11 cellular contexts compared by ENCODE assay signal in the genomic region with DNA sequence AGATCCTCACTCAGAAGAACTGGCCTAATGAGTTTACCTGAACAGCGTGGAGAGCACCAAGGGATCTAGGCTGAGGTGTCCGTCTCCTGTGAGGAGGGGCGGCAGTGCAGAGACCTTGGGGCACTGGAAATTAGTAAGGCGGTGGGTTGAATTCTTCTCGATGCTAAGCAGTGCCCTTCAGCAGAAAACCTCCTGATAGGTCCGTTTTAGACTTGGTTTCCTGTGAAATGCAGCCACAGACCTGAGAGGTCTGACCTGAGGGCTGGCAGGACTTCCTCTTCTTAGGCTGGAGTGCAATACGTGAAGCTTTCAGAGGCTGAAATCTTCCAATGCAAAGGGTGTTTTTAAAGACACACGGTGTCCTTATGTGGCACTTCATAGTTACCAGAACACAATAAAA. TPM values are rescaled to one million over a fixed set of nuclear protein-coding genes. Genes with fewer than 3 reads are reported as not detected.
DNase-seq lines count a peak whose midpoint lies in the region; ATAC-seq and TF ChIP-seq lines count a peak whose summit lies in the region.
"Had no signal": no experiment of that assay in that cellular context is flagged by ENCODE, and none has a peak within 500 bp of the region (broad histone marks: within the 10 kb centered on the region; RNA-seq: fewer than 3 reads in every experiment).

A gene with protein sequence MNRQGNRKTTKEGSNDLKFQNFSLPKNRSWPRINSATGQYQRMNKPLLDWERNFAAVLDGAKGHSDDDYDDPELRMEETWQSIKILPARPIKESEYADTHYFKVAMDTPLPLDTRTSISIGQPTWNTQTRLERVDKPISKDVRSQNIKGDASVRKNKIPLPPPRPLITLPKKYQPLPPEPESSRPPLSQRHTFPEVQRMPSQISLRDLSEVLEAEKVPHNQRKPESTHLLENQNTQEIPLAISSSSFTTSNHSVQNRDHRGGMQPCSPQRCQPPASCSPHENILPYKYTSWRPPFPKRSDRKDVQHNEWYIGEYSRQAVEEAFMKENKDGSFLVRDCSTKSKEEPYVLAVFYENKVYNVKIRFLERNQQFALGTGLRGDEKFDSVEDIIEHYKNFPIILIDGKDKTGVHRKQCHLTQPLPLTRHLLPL (minus strand): TSS at position 138 of the 400 bp plus-strand sequence. CDS start 16,899 bp downstream, outside the sequence.

- no peaks in the 10 kb centered on the region for H3K36me3 ChIP-seq in brain microvascular endothelial cell (replicated peaks)
- H3K36me3 ChIP-seq: heart left ventricle had no signal

- H3K27ac Mint-ChIP-seq in natural killer cell = peak within 1 kb of the TSS; percentile 83 to 89
- H3K27ac Mint-ChIP-seq: nephron had no signal

- H3K27ac ChIP-seq in brain microvascular endothelial cell = no peak within 1 kb of the TSS
- H3K27ac ChIP-seq: heart left ventricle had no signal

- H3K27me3 ChIP-seq in brain microvascular endothelial cell (replicated peaks) = no peaks in the 10 kb centered on the region
- H3K27me3 ChIP-seq: heart left ventricle had no signal

- H3K4me3 ChIP-seq in brain microvascular endothelial cell (ENCODE audit: low read depth, low read length) = no peak within 1 kb of the TSS
- H3K4me3 ChIP-seq: heart left ventricle had no signal

- H3K27me3 Mint-ChIP-seq in natural killer cell (ENCODE audit: low read depth in 2 of 2) = no peaks in the 10 kb centered on the region

- no peak for TF ChIP-seq CTCF in natural killer cell (IDR thresholded peaks at IDR 0.05)
- no peak for TF ChIP-seq CTCF in brain microvascular endothelial cell (IDR thresholded peaks at IDR 0.05; ENCODE audit: low read depth, low read length, missing control alignments)

- in situ Hi-C loops in GM18951 (cut with MboI; ENCODE audit: low sequenced_read_pairs, unreplicated experiment) (no loop called here), brain microvascular endothelial cell (cut with HindIII; ENCODE audit: low pct_ligation_motif_present, low sequenced_read_pairs) (no loop called here)

- ATAC-seq in GM21786 (IDR thresholded peaks at IDR 0.05; ENCODE audit: unreplicated experiment) = peak; percentile 79
- ATAC-seq in HG03439 (IDR thresholded peaks at IDR 0.05; ENCODE audit: unreplicated experiment) = peak; percentile 54
- ATAC-seq in natural killer cell = peak; percentile 41 to 90 (median 50)
- ATAC-seq: heart left ventricle, Panc1 had no signal

- H3K36me3 Mint-ChIP-seq in natural killer cell = no peaks in the 10 kb centered on the region

- no peak for DNase-seq in natural killer cell
- DNase-seq in brain microvascular endothelial cell = no peak
- no peak for DNase-seq in SW480 (ENCODE audit: low spot score)
- DNase-seq in epidermal melanocyte (ENCODE audit: insufficient read length, low spot score) = no peak
- DNase-seq: heart left ventricle had no signal

- peak within 1 kb of the TSS; percentile 85 for H3K4me3 Mint-ChIP-seq in natural killer cell
- H3K4me3 Mint-ChIP-seq: nephron had no signal

- intact Hi-C loops in natural killer cell (cut with micrococcal nuclease) = no loop called here

- H3K9me3 Mint-ChIP-seq in natural killer cell = no peaks in the 10 kb centered on the region
- H3K9me3 Mint-ChIP-seq: nephron had no signal

- peaks cover 16 to 17% of the 10 kb centered on the region in 2 donors for H3K4me1 Mint-ChIP-seq in natural killer cell
- H3K4me1 Mint-ChIP-seq: nephron had no signal

- peak; percentile 74 for TF ChIP-seq POLR2A in GM18951 (IDR thresholded peaks at IDR 0.05; ENCODE audit: extremely low read depth, insufficient read depth, insufficient read length)

RNA-seq across cellular contexts. Expression of the gene that starts here (rescaled TPM):
- 1 to 10 TPM in 2 of 3 donors, under 1 TPM in 1; 1.00 to 1.1 (median 1.0) TPM for total RNA-seq in natural killer cell
- total RNA-seq: LHCN-M2 had no signal
